Comparison of ENCODE assay signal across 32 cellular contexts in the genomic region with DNA sequence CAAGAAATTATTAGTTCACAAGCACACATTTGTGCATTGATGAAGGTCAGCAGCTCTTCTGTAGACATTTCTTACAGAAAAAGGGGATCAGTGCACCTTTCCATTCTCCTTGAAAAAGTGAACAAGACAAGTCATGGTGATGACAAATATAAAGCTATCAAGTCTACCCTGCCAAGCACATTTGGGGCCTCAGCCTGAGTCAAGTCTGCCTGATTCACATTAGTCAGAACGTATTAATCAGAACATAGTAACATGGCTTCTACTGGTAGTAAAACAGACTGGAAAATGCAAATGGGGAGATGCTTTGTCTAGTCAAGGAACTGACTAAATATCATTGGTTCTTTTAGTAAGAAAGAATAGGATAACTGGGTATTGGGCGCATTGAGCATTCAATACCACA.
"Had no signal": no experiment of that assay in that cellular context is flagged by ENCODE, and none has a peak within 500 bp of the region (broad histone marks: within the 10 kb centered on the region; RNA-seq: fewer than 3 reads in every experiment).

No MANE protein-coding gene starts in this region.

- H3K4me3 ChIP-seq: adrenal gland, ascending aorta, breast epithelium, esophagus squamous epithelium, gastroesophageal sphincter, heart right ventricle, hepatocyte had no signal

- H3K4me1 Mint-ChIP-seq: activated CD4-positive, alpha-beta T cell treated with anti-CD3 and anti-CD28 coated beads, Interleukin-2, amount 10 ng/mL, durations not matched to agents 7 days and 5 days; activated naive CD4-positive, alpha-beta T cell treated with anti-CD3 and anti-CD28 coated beads, Interleukin-2, amount 50 U/mL, for 24 hours; activated naive CD8-positive, alpha-beta T cell treated with anti-CD3 and anti-CD28 coated beads for 36 hours; activated naive CD8-positive, alpha-beta T cell treated with anti-CD3 and anti-CD28 coated beads, Interleukin-2, amount 50 U/mL, for 24 hours; brain; central memory CD8-positive, alpha-beta T cell; endodermal cell had no signal

- H3K9me3 Mint-ChIP-seq: activated naive CD4-positive, alpha-beta T cell treated with anti-CD3 and anti-CD28 coated beads, Interleukin-2, amount 50 U/mL, for 24 hours; brain; endodermal cell; WTC11 had no signal

- FAIRE-seq: colon had no signal

- H3K79me2 ChIP-seq: hepatocyte had no signal

- H3K4me3 Mint-ChIP-seq: activated CD4-positive, alpha-beta T cell treated with anti-CD3 and anti-CD28 coated beads, Interleukin-2, amount 10 ng/mL, durations not matched to agents 7 days and 5 days; activated CD8-positive, alpha-beta T cell treated with anti-CD3 and anti-CD28 coated beads for 36 hours; activated naive CD4-positive, alpha-beta T cell treated with anti-CD3 and anti-CD28 coated beads for 36 hours; activated naive CD4-positive, alpha-beta T cell treated with anti-CD3 and anti-CD28 coated beads, Interleukin-2, amount 50 U/mL, for 24 hours; activated naive CD8-positive, alpha-beta T cell treated with anti-CD3 and anti-CD28 coated beads for 36 hours; activated naive CD8-positive, alpha-beta T cell treated with anti-CD3 and anti-CD28 coated beads, Interleukin-2, amount 50 U/mL, for 24 hours; activated T-cell treated with anti-CD3 and anti-CD28 coated beads, Interleukin-2, amount 50 U/mL, for 4 hours; activated T-helper 1 cell treated with anti-CD3 and anti-CD28 coated beads, Interleukin-12 subunit alpha, Interleukin-12 subunit beta, Interleukin-2, Interleukin-4 antibody, amounts not matched to agents 30 ng/mL and 10 ng/mL and 1 ng/mL, durations not matched to agents 14 hours and 24 hours and 36 hours; brain; central memory CD8-positive, alpha-beta T cell; endodermal cell; WTC11 had no signal

- H3K27me3 ChIP-seq: adrenal gland, ascending aorta, breast epithelium, esophagus squamous epithelium, gastroesophageal sphincter, heart right ventricle, hepatocyte had no signal

- H3K36me3 Mint-ChIP-seq: activated naive CD4-positive, alpha-beta T cell treated with anti-CD3 and anti-CD28 coated beads, Interleukin-2, amount 50 U/mL, for 24 hours; activated naive CD8-positive, alpha-beta T cell treated with anti-CD3 and anti-CD28 coated beads for 36 hours; brain; WTC11 had no signal

- H2AFZ ChIP-seq: hepatocyte had no signal

- H3K27ac Mint-ChIP-seq: activated CD4-positive, alpha-beta T cell treated with anti-CD3 and anti-CD28 coated beads, Interleukin-2, amount 10 ng/mL, durations not matched to agents 7 days and 5 days; activated CD8-positive, alpha-beta T cell treated with anti-CD3 and anti-CD28 coated beads for 36 hours; activated naive CD4-positive, alpha-beta T cell treated with anti-CD3 and anti-CD28 coated beads for 36 hours; activated naive CD4-positive, alpha-beta T cell treated with anti-CD3 and anti-CD28 coated beads, Interleukin-2, amount 50 U/mL, for 24 hours; activated naive CD8-positive, alpha-beta T cell treated with anti-CD3 and anti-CD28 coated beads for 36 hours; activated naive CD8-positive, alpha-beta T cell treated with anti-CD3 and anti-CD28 coated beads, Interleukin-2, amount 50 U/mL, for 24 hours; activated T-helper 1 cell treated with anti-CD3 and anti-CD28 coated beads, Interleukin-12 subunit alpha, Interleukin-12 subunit beta, Interleukin-2, Interleukin-4 antibody, amounts not matched to agents 30 ng/mL and 10 ng/mL and 1 ng/mL, durations not matched to agents 14 hours and 24 hours and 36 hours; activated T-helper 2 cell treated with anti-CD3 and anti-CD28 coated beads, Interferon-gamma antibody, Interleukin-2, Interleukin-4, amounts not matched to agents 10 μg/mL and 5 μg/mL and 100 μg/mL, durations not matched to agents 14 hours and 24 hours and 36 hours; brain; endodermal cell; WTC11 had no signal

- ATAC-seq: activated CD8-positive, alpha-beta T cell treated with anti-CD3 and anti-CD28 coated beads for 36 hours; activated naive CD8-positive, alpha-beta T cell treated with anti-CD3 and anti-CD28 coated beads, Interleukin-2, amount 50 U/mL, for 24 hours; activated T-cell treated with anti-CD3 and anti-CD28 coated beads, Interleukin-2, amount 50 U/mL, for 4 hours; gastroesophageal sphincter; heart right ventricle; WTC11 had no signal

- H3K27me3 Mint-ChIP-seq: activated CD4-positive, alpha-beta T cell treated with anti-CD3 and anti-CD28 coated beads, Interleukin-2, amount 10 ng/mL, durations not matched to agents 7 days and 5 days; activated CD8-positive, alpha-beta T cell treated with anti-CD3 and anti-CD28 coated beads for 36 hours; activated naive CD4-positive, alpha-beta T cell treated with anti-CD3 and anti-CD28 coated beads, Interleukin-2, amount 50 U/mL, for 24 hours; activated naive CD8-positive, alpha-beta T cell treated with anti-CD3 and anti-CD28 coated beads for 36 hours; activated naive CD8-positive, alpha-beta T cell treated with anti-CD3 and anti-CD28 coated beads, Interleukin-2, amount 50 U/mL, for 24 hours; central memory CD8-positive, alpha-beta T cell had no signal

- DNase-seq: activated CD4-positive, alpha-beta T cell treated with anti-CD3 and anti-CD28 coated beads for 1 hour; activated CD4-positive, alpha-beta T cell treated with anti-CD3 and anti-CD28 coated beads for 4 hours; activated CD4-positive, alpha-beta T cell treated with anti-CD3 and anti-CD28 coated beads, Interleukin-2, amount 10 ng/mL, durations not matched to agents 7 days and 5 days; activated CD4-positive, alpha-beta T cell treated with anti-CD3 and anti-CD28 coated beads, Interleukin-2, amount 50 U/mL, for 4 hours; activated CD8-positive, alpha-beta memory T cell treated with anti-CD3 and anti-CD28 coated beads for 24 hours; activated CD8-positive, alpha-beta T cell treated with anti-CD3 and anti-CD28 coated beads for 36 hours; activated effector memory CD4-positive, alpha-beta T cell treated with anti-CD3 and anti-CD28 coated beads, Interleukin-2, amount 50 U/mL, for 16 hours; activated naive CD4-positive, alpha-beta T cell treated with anti-CD3 and anti-CD28 coated beads for 36 hours; activated naive CD8-positive, alpha-beta T cell treated with anti-CD3 and anti-CD28 coated beads for 36 hours; activated naive CD8-positive, alpha-beta T cell treated with anti-CD3 and anti-CD28 coated beads, Interleukin-2, amount 50 U/mL, for 24 hours; activated T-cell treated with anti-CD3 and anti-CD28 coated beads, Interleukin-2, amount 50 U/mL, for 4 hours; adrenal gland; cortex of kidney; dermis blood vessel endothelial cell; effector memory CD4-positive, alpha-beta T cell; endodermal cell; esophagus squamous epithelium; foreskin melanocyte; heart right ventricle; T-helper 2 cell had no signal

- H3K4me1 ChIP-seq: adrenal gland, ascending aorta, breast epithelium, esophagus squamous epithelium, gastroesophageal sphincter, heart right ventricle had no signal

- H3K9me3 ChIP-seq: ascending aorta, breast epithelium, esophagus squamous epithelium, gastroesophageal sphincter had no signal

- H3K27ac ChIP-seq: adrenal gland, ascending aorta, breast epithelium, esophagus squamous epithelium, gastroesophageal sphincter, heart right ventricle, hepatocyte, VCaP had no signal

- H3K4me2 ChIP-seq: hepatocyte had no signal

- H3K36me3 ChIP-seq: adrenal gland, ascending aorta, breast epithelium, esophagus squamous epithelium, gastroesophageal sphincter, heart right ventricle had no signal
